Comparison of ENCODE assay signal across 37 cellular contexts in the genomic region with DNA sequence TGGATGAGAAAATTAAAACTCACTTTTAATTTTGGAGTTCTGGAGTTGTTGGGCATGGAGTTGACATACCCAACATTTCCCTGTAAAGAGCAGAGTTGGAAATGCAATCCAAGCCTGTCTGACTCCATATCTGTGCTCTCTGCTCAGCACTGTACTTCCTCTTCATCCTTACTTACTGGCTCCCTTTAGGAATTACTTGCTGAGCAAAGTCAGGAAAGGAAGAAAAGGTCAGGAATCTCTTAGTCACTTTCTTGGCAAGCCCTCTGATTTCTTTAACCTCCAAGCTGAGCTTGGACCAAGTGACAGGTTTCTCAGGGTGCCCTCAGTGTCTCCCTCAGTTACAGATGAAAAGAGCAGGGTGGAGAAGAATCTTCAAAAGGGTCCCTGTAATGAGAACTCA.
"Had no signal": no experiment of that assay in that cellular context is flagged by ENCODE, and none has a peak within 500 bp of the region (broad histone marks: within the 10 kb centered on the region; RNA-seq: fewer than 3 reads in every experiment).

No MANE protein-coding gene starts in this region.

- H3K4me3 ChIP-seq: MG63 had no signal

- H3K27me3 ChIP-seq: MG63 had no signal

- H3K36me3 ChIP-seq: MG63 had no signal

- H3K9me3 ChIP-seq: MG63 had no signal

- DNase-seq: Karpas-422, Kasumi-1, MG63, MM.1S, MV-4-11, NCI-H1048, NCI-H1092, NCI-H1092 treated with DMSO at 0.1 percent for 48 hours, NCI-H1105, NCI-H1105 treated with DMSO at 0.1 percent for 48 hours, NCI-H1417, NCI-H1417 treated with DMSO at 0.1 percent for 48 hours, NCI-H1436, NCI-H1436 treated with DMSO at 0.1 percent for 48 hours, NCI-H146, NCI-H1694, NCI-H1694 treated with DMSO at 0.1 percent for 48 hours, NCI-H187, NCI-H187 treated with DMSO at 0.1 percent for 48 hours, NCI-H1930, NCI-H2029, NCI-H2029 treated with DMSO at 0.1 percent for 48 hours, NCI-H2081, NCI-H2081 treated with DMSO at 0.1 percent for 48 hours, NCI-H2107, NCI-H2171, NCI-H2171 treated with DMSO at 0.1 percent for 48 hours, NCI-H2227 treated with DMSO at 0.1 percent for 48 hours, NCI-H226, NCI-H345, NCI-H446, NCI-H446 treated with DMSO at 0.1 percent for 48 hours, NCI-H510A, NCI-H510A treated with DMSO at 0.1 percent for 48 hours, NCI-H524, NCI-H524 treated with DMSO at 0.1 percent for 48 hours, NCI-H526 had no signal
